24 cellular contexts compared by ENCODE assay signal in genomic region chr2:117071556-117072102, GRCh38.
"Had no signal": no experiment of that assay in that cellular context is flagged by ENCODE, and none has a peak within 500 bp of the region (broad histone marks: within the 10 kb centered on the region; RNA-seq: fewer than 3 reads in every experiment).

No MANE protein-coding gene starts in this region.

- H3K27me3 Mint-ChIP-seq: activated CD8-positive, alpha-beta memory T cell treated with anti-CD3 and anti-CD28 coated beads, Interleukin-2, amount 10 ng/mL, durations not matched to agents 7 days and 5 days; activated naive CD8-positive, alpha-beta T cell; activated T-cell treated with anti-CD3 and anti-CD28 coated beads, Interleukin-2, amount 50 U/mL, for 24 hours; brain; T-helper 17 cell had no signal

- DNase-seq: activated CD4-positive, alpha-beta T cell treated with anti-CD3 and anti-CD28 coated beads for 48 hours; activated CD4-positive, alpha-beta T cell treated with anti-CD3 and anti-CD28 coated beads, Interleukin-2, amount 50 U/mL, for 4 hours; activated CD4-positive, CD25-positive, alpha-beta regulatory T cell treated with anti-CD3 and anti-CD28 coated beads, Interleukin-2, amount 50 U/mL, for 72 hours; activated CD8-positive, alpha-beta memory T cell treated with anti-CD3 and anti-CD28 coated beads, Interleukin-2, amount 10 ng/mL, durations not matched to agents 7 days and 5 days; activated effector memory CD4-positive, alpha-beta T cell treated with Interleukin-2 at 50 U/mL for 16 hours; activated naive CD4-positive, alpha-beta T cell treated with anti-CD3 and anti-CD28 coated beads for 36 hours; activated T-cell treated with anti-CD3 and anti-CD28 coated beads, Interleukin-2, amount 50 U/mL, for 24 hours; amygdala; NCI-H1092; NCI-H1417; NCI-H2029; NCI-H345; NCI-H510A; NCI-H526 treated with DMSO at 0.1 percent for 48 hours; NCI-H82; T-helper 17 cell; T-helper 9 cell had no signal

- H3K27ac Mint-ChIP-seq: activated CD8-positive, alpha-beta memory T cell treated with anti-CD3 and anti-CD28 coated beads, Interleukin-2, amount 10 ng/mL, durations not matched to agents 7 days and 5 days; activated naive CD4-positive, alpha-beta T cell treated with anti-CD3 and anti-CD28 coated beads for 36 hours; activated naive CD8-positive, alpha-beta T cell; activated T-cell treated with anti-CD3 and anti-CD28 coated beads, Interleukin-2, amount 50 U/mL, for 24 hours; activated T-helper 1 cell treated with anti-CD3 and anti-CD28 coated beads, Interleukin-12 subunit alpha, Interleukin-12 subunit beta, Interleukin-2, Interleukin-4 antibody, amounts not matched to agents 30 ng/mL and 10 ng/mL and 1 ng/mL, durations not matched to agents 14 hours and 24 hours and 36 hours; brain; T-helper 17 cell; WTC11 had no signal

- H3K4me3 Mint-ChIP-seq: activated CD8-positive, alpha-beta memory T cell treated with anti-CD3 and anti-CD28 coated beads, Interleukin-2, amount 10 ng/mL, durations not matched to agents 7 days and 5 days; activated naive CD4-positive, alpha-beta T cell treated with anti-CD3 and anti-CD28 coated beads for 36 hours; activated naive CD8-positive, alpha-beta T cell; activated T-cell treated with anti-CD3 and anti-CD28 coated beads, Interleukin-2, amount 50 U/mL, for 24 hours; activated T-helper 1 cell treated with anti-CD3 and anti-CD28 coated beads, Interleukin-12 subunit alpha, Interleukin-12 subunit beta, Interleukin-2, Interleukin-4 antibody, amounts not matched to agents 30 ng/mL and 10 ng/mL and 1 ng/mL, durations not matched to agents 14 hours and 24 hours and 36 hours; brain; T-helper 17 cell; WTC11 had no signal

- H3K4me2 ChIP-seq: KMS-11 had no signal

- H3K4me3 ChIP-seq: SK-N-MC had no signal

- H3K9ac ChIP-seq: KMS-11 had no signal

- H3K36me3 Mint-ChIP-seq: activated CD8-positive, alpha-beta memory T cell treated with anti-CD3 and anti-CD28 coated beads, Interleukin-2, amount 10 ng/mL, durations not matched to agents 7 days and 5 days; activated naive CD8-positive, alpha-beta T cell; brain had no signal

- H3K4me1 Mint-ChIP-seq: activated CD8-positive, alpha-beta memory T cell treated with anti-CD3 and anti-CD28 coated beads, Interleukin-2, amount 10 ng/mL, durations not matched to agents 7 days and 5 days; T-helper 17 cell; WTC11 had no signal

- H3K9me3 Mint-ChIP-seq: activated naive CD4-positive, alpha-beta T cell treated with anti-CD3 and anti-CD28 coated beads for 36 hours; activated T-helper 1 cell treated with anti-CD3 and anti-CD28 coated beads, Interleukin-12 subunit alpha, Interleukin-12 subunit beta, Interleukin-2, Interleukin-4 antibody, amounts not matched to agents 30 ng/mL and 10 ng/mL and 1 ng/mL, durations not matched to agents 14 hours and 24 hours and 36 hours had no signal

- ATAC-seq: activated CD8-positive, alpha-beta memory T cell treated with anti-CD3 and anti-CD28 coated beads, Interleukin-2, amount 10 ng/mL, durations not matched to agents 7 days and 5 days; Right ventricle myocardium inferior; T-helper 17 cell; WTC11 had no signal

- H3K27ac ChIP-seq: KMS-11, SK-N-MC had no signal
